In the genomic region with DNA sequence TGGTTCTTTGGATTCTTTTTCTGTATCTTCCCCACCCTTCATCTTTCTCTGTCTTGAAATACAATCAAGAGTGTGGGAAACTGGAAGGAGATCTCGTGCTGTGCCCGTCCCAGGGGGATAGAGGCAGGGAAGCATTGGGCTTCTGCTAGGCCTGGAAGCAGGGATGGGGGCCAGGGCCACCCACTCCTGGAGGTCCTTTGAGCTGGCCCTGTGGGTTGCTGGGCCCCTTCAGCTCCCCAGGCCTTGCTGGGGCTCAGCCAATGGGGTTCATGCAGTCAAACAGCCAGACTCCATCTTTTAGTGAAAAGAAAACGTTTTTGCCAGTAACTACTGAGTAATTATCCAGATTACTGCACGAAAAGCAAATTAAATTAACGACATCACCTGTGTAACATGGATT, we compare ENCODE assay signal across 27 cellular contexts.
DNase-seq lines count a peak whose midpoint lies in the region; ATAC-seq and TF ChIP-seq lines count a peak whose summit lies in the region.
"Had no signal": no experiment of that assay in that cellular context is flagged by ENCODE, and none has a peak within 500 bp of the region (broad histone marks: within the 10 kb centered on the region; RNA-seq: fewer than 3 reads in every experiment).

No MANE protein-coding gene starts in this region.

- H3K4me3 ChIP-seq in right atrium auricular region, result no peak overlapping the region
- H3K4me3 ChIP-seq: right lobe of liver, SJCRH30, upper lobe of left lung had no signal

- H3K4me1 ChIP-seq in right atrium auricular region, result no peaks in the 10 kb centered on the region
- H3K4me1 ChIP-seq: right lobe of liver, SJCRH30, upper lobe of left lung had no signal

- no peak for TF ChIP-seq CTCF in right atrium auricular region (IDR thresholded peaks at IDR 0.05)
- TF ChIP-seq CTCF in glutamatergic neuron (IDR thresholded peaks at IDR 0.05; ENCODE audit: partially characterized antibody, unreplicated experiment), result no peak

- no peaks in the 10 kb centered on the region for H3K36me3 Mint-ChIP-seq in glutamatergic neuron (ENCODE audit: unreplicated experiment)

- in situ Hi-C loops in KBM-7 (cut with MboI; ENCODE audit: low pct_unique_long_range_greater_than_20kb, low sequenced_read_pairs), result no loop called here

- no peak overlapping the region for H3K27ac ChIP-seq in right atrium auricular region
- H3K27ac ChIP-seq: foreskin keratinocyte, KMS-11, right lobe of liver, SJCRH30, upper lobe of left lung had no signal

- H3K4me3 Mint-ChIP-seq in glutamatergic neuron (ENCODE audit: unreplicated experiment), result peak overlapping the region; percentile 0
- H3K4me3 Mint-ChIP-seq: activated naive CD4-positive, alpha-beta T cell treated with anti-CD3 and anti-CD28 coated beads for 36 hours; memory B cell; stimulated activated memory B cell treated with anti-CD40 and anti-IgM and Interleukin-4, amounts not matched to agents 10 μg/mL and 1 μg/mL and 100 μg/mL, for 72 hours had no signal

- no peaks in the 10 kb centered on the region for H3K9me3 ChIP-seq in right atrium auricular region
- H3K9me3 ChIP-seq: right lobe of liver, SJCRH30, upper lobe of left lung had no signal

- peaks cover 6% of the 10 kb centered on the region for H3K9me3 Mint-ChIP-seq in glutamatergic neuron (ENCODE audit: unreplicated experiment)
- H3K9me3 Mint-ChIP-seq: activated naive CD4-positive, alpha-beta T cell treated with anti-CD3 and anti-CD28 coated beads for 36 hours; memory B cell; stimulated activated memory B cell treated with anti-CD40 and anti-IgM and Interleukin-4, amounts not matched to agents 10 μg/mL and 1 μg/mL and 100 μg/mL, for 72 hours had no signal

- peaks cover 3% of the 10 kb centered on the region for H3K27me3 Mint-ChIP-seq in glutamatergic neuron (ENCODE audit: unreplicated experiment)
- H3K27me3 Mint-ChIP-seq: memory B cell; stimulated activated memory B cell treated with anti-CD40 and anti-IgM and Interleukin-4, amounts not matched to agents 10 μg/mL and 1 μg/mL and 100 μg/mL, for 72 hours had no signal

- DNase-seq in right atrium auricular region (ENCODE audit: low spot score) (peak; percentile 44), Right ventricle myocardium superior (no peak), NCI-H69 (lab: John Stamatoyannopoulos, UW) (peak; percentile 87), glutamatergic neuron (no peak), KBM-7 (no peak)
- DNase-seq in effector CD4-positive, alpha-beta T cell, result no peak
- DNase-seq: activated naive CD4-positive, alpha-beta T cell treated with anti-CD3 and anti-CD28 coated beads for 36 hours; amygdala; C1 segment of cervical spinal cord; Calu3; foreskin keratinocyte; left colon; NCI-H187; NCI-H2171; NCI-H510A; right lobe of liver; SJCRH30; stimulated activated CD4-positive, alpha-beta T cell treated with anti-CD3 and anti-CD28 coated beads, Interleukin-12 subunit alpha, Interleukin-12 subunit beta, amount 100 ng/mL, for 4 hours; stimulated activated CD4-positive, alpha-beta T cell treated with anti-CD3 and anti-CD28 coated beads, Interleukin-4, amount 100 ng/mL, for 1 hour; substantia nigra; upper lobe of left lung had no signal

- intact Hi-C loops in Right ventricle myocardium superior (cut with DNase I), result no loop called here

- H3K4me1 Mint-ChIP-seq in glutamatergic neuron (ENCODE audit: low read depth, unreplicated experiment), result peaks cover 25% of the 10 kb centered on the region
- H3K4me1 Mint-ChIP-seq: memory B cell; stimulated activated memory B cell treated with anti-CD40 and anti-IgM and Interleukin-4, amounts not matched to agents 10 μg/mL and 1 μg/mL and 100 μg/mL, for 72 hours had no signal

- H3K27me3 ChIP-seq in right atrium auricular region, result no peaks in the 10 kb centered on the region
- H3K27me3 ChIP-seq: foreskin keratinocyte, right lobe of liver, SJCRH30, upper lobe of left lung had no signal

- ATAC-seq in Right ventricle myocardium superior (ENCODE audit: poor library complexity) (no peak), HG02798 (IDR thresholded peaks at IDR 0.05; ENCODE audit: poor library complexity, unreplicated experiment) (no peak)
- ATAC-seq: activated CD4-positive, CD25-positive, alpha-beta regulatory T cell treated with anti-CD3 and anti-CD28 coated beads, Interleukin-2, amount 50 U/mL, for 24 hours; esophagus mucosa; foreskin keratinocyte; left colon; right lobe of liver; stimulated activated memory B cell treated with anti-CD40 and anti-IgM and Interleukin-4, amounts not matched to agents 10 μg/mL and 1 μg/mL and 100 μg/mL, for 72 hours had no signal

- peaks cover 3% of the 10 kb centered on the region for H3K36me3 ChIP-seq in right atrium auricular region
- H3K36me3 ChIP-seq: right lobe of liver had no signal

- H3K27ac Mint-ChIP-seq in glutamatergic neuron (ENCODE audit: unreplicated experiment), result no peak overlapping the region
- H3K27ac Mint-ChIP-seq: activated naive CD4-positive, alpha-beta T cell treated with anti-CD3 and anti-CD28 coated beads for 36 hours; memory B cell; stimulated activated memory B cell treated with anti-CD40 and anti-IgM and Interleukin-4, amounts not matched to agents 10 μg/mL and 1 μg/mL and 100 μg/mL, for 72 hours had no signal

Comparison
In these comparisons a context has a peak if more than half of its experiments do, and no peak if none do; other contexts are left out.
1. DNase-seq: peak in right atrium auricular region (single experiment) and NCI-H69 (single experiment); none in Right ventricle myocardium superior (single experiment), glutamatergic neuron (single experiment), KBM-7 (single experiment) and effector CD4-positive, alpha-beta T cell (single experiment).